Comparison of ENCODE assay signal across 19 cellular contexts in genomic region chr15:101466188-101466587, GRCh38. TPM values are rescaled to one million over a fixed set of nuclear protein-coding genes. Genes with fewer than 3 reads are reported as not detected.
DNase-seq lines count a peak whose midpoint lies in the region; ATAC-seq and TF ChIP-seq lines count a peak whose summit lies in the region.
"Had no signal": no experiment of that assay in that cellular context is flagged by ENCODE, and none has a peak within 500 bp of the region (broad histone marks: within the 10 kb centered on the region; RNA-seq: fewer than 3 reads in every experiment).

No MANE protein-coding gene starts in this region.

- H3K4me3 ChIP-seq in HEK293 (ENCODE audit: low read depth, low read length) (no peak overlapping the region), endodermal cell (ENCODE audit: low read length) (no peak overlapping the region)
- H3K4me3 ChIP-seq: BLaER1, GM23248 had no signal

- POLR2A ChIA-PET in activated CD8-positive, alpha-beta T cell treated with anti-CD3 and anti-CD28 coated beads for 36 hours (lab: Charles Lee), result no interaction called here
- POLR2A ChIA-PET in activated CD8-positive, alpha-beta T cell treated with anti-CD3 and anti-CD28 coated beads, Interleukin-2, amount 10 ng/mL, durations not matched to agents 7 days and 5 days (lab: Charles Lee), result no interaction called here
- POLR2A ChIA-PET in HEK293 (lab: Yijun Ruan, JAX), result no interaction called here

- CTCF ChIA-PET in activated CD8-positive, alpha-beta T cell treated with anti-CD3 and anti-CD28 coated beads for 36 hours (lab: Charles Lee), result no interaction called here
- CTCF ChIA-PET in activated CD8-positive, alpha-beta T cell treated with anti-CD3 and anti-CD28 coated beads, Interleukin-2, amount 10 ng/mL, durations not matched to agents 7 days and 5 days (lab: Charles Lee), result no interaction called here
- CTCF ChIA-PET in HEK293 (lab: Yijun Ruan, JAX), result interaction anchor here (1.1 kb wide), 1 partner anchor 112 kb away, joined by 3 read pairs; no protein-coding TSS in a partner anchor

- H3K27me3 Mint-ChIP-seq in activated CD8-positive, alpha-beta T cell treated with anti-CD3 and anti-CD28 coated beads for 36 hours, result peaks cover 17% of the 10 kb centered on the region
- peaks cover 9% of the 10 kb centered on the region for H3K27me3 Mint-ChIP-seq in activated CD8-positive, alpha-beta T cell treated with anti-CD3 and anti-CD28 coated beads, Interleukin-2, amount 10 ng/mL, durations not matched to agents 7 days and 5 days (ENCODE audit: low read depth)
- peaks cover 9% of the 10 kb centered on the region for H3K27me3 Mint-ChIP-seq in endodermal cell (ENCODE audit: insufficient read depth)

- peaks cover 6% of the 10 kb centered on the region for H3K4me1 Mint-ChIP-seq in activated CD8-positive, alpha-beta T cell treated with anti-CD3 and anti-CD28 coated beads for 36 hours (ENCODE audit: low read depth)
- peaks cover 5% of the 10 kb centered on the region for H3K4me1 Mint-ChIP-seq in activated CD8-positive, alpha-beta T cell treated with anti-CD3 and anti-CD28 coated beads, Interleukin-2, amount 10 ng/mL, durations not matched to agents 7 days and 5 days (ENCODE audit: low read depth)
- peaks cover 14% of the 10 kb centered on the region for H3K4me1 Mint-ChIP-seq in endodermal cell
- H3K4me1 Mint-ChIP-seq in stimulated activated effector memory CD8-positive, alpha-beta T cell treated with anti-CD3 and anti-CD28 coated beads, Interleukin-12 subunit alpha, Interleukin-12 subunit beta, amount 100 ng/mL, for 72 hours, result peaks cover 3% of the 10 kb centered on the region
- H3K4me1 Mint-ChIP-seq: CD14-positive monocyte, IgD-negative memory B cell had no signal

- intact Hi-C loops in activated CD8-positive, alpha-beta T cell treated with anti-CD3 and anti-CD28 coated beads for 36 hours (cut with micrococcal nuclease), result loop anchor here (10.0 kb wide), 1 partner anchor 61 kb away; no protein-coding TSS in a partner anchor
- intact Hi-C loops in cardiac septum (cut with DNase I), result no loop called here

- peak; percentile 34 for ATAC-seq in activated CD8-positive, alpha-beta T cell treated with anti-CD3 and anti-CD28 coated beads for 36 hours
- no peak for ATAC-seq in activated CD8-positive, alpha-beta T cell treated with anti-CD3 and anti-CD28 coated beads, Interleukin-2, amount 10 ng/mL, durations not matched to agents 7 days and 5 days
- ATAC-seq in stimulated activated effector memory CD8-positive, alpha-beta T cell treated with anti-CD3 and anti-CD28 coated beads, Interleukin-12 subunit alpha, Interleukin-12 subunit beta, amount 100 ng/mL, for 72 hours, result peak; percentile 36

- no peak overlapping the region for H3K27ac ChIP-seq in HEK293 (ENCODE audit: extremely low read depth, low read depth, low read length)
- H3K27ac ChIP-seq in endodermal cell (ENCODE audit: low read depth, low read length), result no peak overlapping the region
- H3K27ac ChIP-seq: BLaER1, GM23248, HL-60 had no signal

- no peak for TF ChIP-seq CTCF in activated CD8-positive, alpha-beta T cell treated with anti-CD3 and anti-CD28 coated beads for 36 hours (IDR thresholded peaks at IDR 0.05)
- no peak for TF ChIP-seq CTCF in HEK293 (tag by site-specific recombination; IDR thresholded peaks at IDR 0.05)
- TF ChIP-seq CTCF in endodermal cell (conservative IDR thresholded peaks at IDR 0.05), result no peak

- no peak overlapping the region for H3K4me3 Mint-ChIP-seq in activated CD8-positive, alpha-beta T cell treated with anti-CD3 and anti-CD28 coated beads for 36 hours
- H3K4me3 Mint-ChIP-seq in activated CD8-positive, alpha-beta T cell treated with anti-CD3 and anti-CD28 coated beads, Interleukin-2, amount 10 ng/mL, durations not matched to agents 7 days and 5 days, result no peak overlapping the region
- no peak overlapping the region for H3K4me3 Mint-ChIP-seq in endodermal cell
- H3K4me3 Mint-ChIP-seq in stimulated activated effector memory CD8-positive, alpha-beta T cell treated with anti-CD3 and anti-CD28 coated beads, Interleukin-12 subunit alpha, Interleukin-12 subunit beta, amount 100 ng/mL, for 72 hours, result no peak overlapping the region
- H3K4me3 Mint-ChIP-seq: CD14-positive monocyte; CD4-positive, alpha-beta memory T cell; HFFc6; IgD-negative memory B cell had no signal

- no peaks in the 10 kb centered on the region for H3K27me3 ChIP-seq in endodermal cell (ENCODE audit: control insufficient read depth, insufficient read depth, low read length, poor library complexity, severe bottlenecking)
- H3K27me3 ChIP-seq: BLaER1 had no signal

- H3K9me3 ChIP-seq in HEK293 (ENCODE audit: control insufficient read depth, insufficient read depth, low read depth, low read length) (no peaks in the 10 kb centered on the region), endodermal cell (ENCODE audit: control insufficient read depth, low read length) (no peaks in the 10 kb centered on the region)

- H3K36me3 Mint-ChIP-seq in activated CD8-positive, alpha-beta T cell treated with anti-CD3 and anti-CD28 coated beads for 36 hours (ENCODE audit: low read depth), result no peaks in the 10 kb centered on the region
- no peaks in the 10 kb centered on the region for H3K36me3 Mint-ChIP-seq in activated CD8-positive, alpha-beta T cell treated with anti-CD3 and anti-CD28 coated beads, Interleukin-2, amount 10 ng/mL, durations not matched to agents 7 days and 5 days (ENCODE audit: low read depth)
- no peaks in the 10 kb centered on the region for H3K36me3 Mint-ChIP-seq in endodermal cell (ENCODE audit: low read depth)
- no peaks in the 10 kb centered on the region for H3K36me3 Mint-ChIP-seq in stimulated activated effector memory CD8-positive, alpha-beta T cell treated with anti-CD3 and anti-CD28 coated beads, Interleukin-12 subunit alpha, Interleukin-12 subunit beta, amount 100 ng/mL, for 72 hours
- H3K36me3 Mint-ChIP-seq: CD14-positive monocyte; CD4-positive, alpha-beta memory T cell; IgD-negative memory B cell had no signal

- H3K9me3 Mint-ChIP-seq in activated CD8-positive, alpha-beta T cell treated with anti-CD3 and anti-CD28 coated beads for 36 hours, result peaks cover 7% of the 10 kb centered on the region
- no peaks in the 10 kb centered on the region for H3K9me3 Mint-ChIP-seq in activated CD8-positive, alpha-beta T cell treated with anti-CD3 and anti-CD28 coated beads, Interleukin-2, amount 10 ng/mL, durations not matched to agents 7 days and 5 days (ENCODE audit: insufficient read depth)
- peaks cover 6% of the 10 kb centered on the region for H3K9me3 Mint-ChIP-seq in endodermal cell
- H3K9me3 Mint-ChIP-seq in stimulated activated effector memory CD8-positive, alpha-beta T cell treated with anti-CD3 and anti-CD28 coated beads, Interleukin-12 subunit alpha, Interleukin-12 subunit beta, amount 100 ng/mL, for 72 hours, result peaks cover 7% of the 10 kb centered on the region
- H3K9me3 Mint-ChIP-seq: HFFc6 had no signal

- in situ Hi-C loops in G401 (cut with HindIII; ENCODE audit: low sequenced_read_pairs), result no loop called here

- H3K4me1 ChIP-seq in HEK293 (ENCODE audit: control insufficient read depth, insufficient read depth, low read length) (peaks cover 5% of the 10 kb centered on the region; the same call in 1 of the 2 replicates), endodermal cell (ENCODE audit: control insufficient read depth, insufficient read depth, low read length) (no peaks in the 10 kb centered on the region)

- H3K36me3 ChIP-seq in HEK293 (ENCODE audit: control insufficient read depth in 2 of 2, insufficient read depth in 1 of 2, low read length in 2 of 2) (no peaks in the 10 kb centered on the region), endodermal cell (ENCODE audit: control insufficient read depth, insufficient read depth, low read length) (no peaks in the 10 kb centered on the region)
- H3K36me3 ChIP-seq: BLaER1 had no signal

- WGBS in endodermal cell (ENCODE audit: insufficient coverage in 1 of 2, insufficient read length in 1 of 2), 2 experiments, result 96 to 99% methylated on average over 9 of the region's 9 CpGs

- no peak overlapping the region for H3K27ac Mint-ChIP-seq in activated CD8-positive, alpha-beta T cell treated with anti-CD3 and anti-CD28 coated beads for 36 hours
- H3K27ac Mint-ChIP-seq in activated CD8-positive, alpha-beta T cell treated with anti-CD3 and anti-CD28 coated beads, Interleukin-2, amount 10 ng/mL, durations not matched to agents 7 days and 5 days, result no peak overlapping the region
- no peak overlapping the region for H3K27ac Mint-ChIP-seq in endodermal cell
- H3K27ac Mint-ChIP-seq in stimulated activated effector memory CD8-positive, alpha-beta T cell treated with anti-CD3 and anti-CD28 coated beads, Interleukin-12 subunit alpha, Interleukin-12 subunit beta, amount 100 ng/mL, for 72 hours, result no peak overlapping the region
- H3K27ac Mint-ChIP-seq: CD14-positive monocyte; CD4-positive, alpha-beta memory T cell; HFFc6; IgD-negative memory B cell had no signal

- DNase-seq in activated CD8-positive, alpha-beta T cell treated with anti-CD3 and anti-CD28 coated beads for 36 hours, result peak; percentile 27
- DNase-seq in activated CD8-positive, alpha-beta T cell treated with anti-CD3 and anti-CD28 coated beads, Interleukin-2, amount 10 ng/mL, durations not matched to agents 7 days and 5 days, result no peak
- DNase-seq in endodermal cell (peak; percentile 5), cardiac septum (ENCODE audit: low spot score) (no peak), G401 (ENCODE audit: low spot score) (no peak)
- no peak for DNase-seq in stimulated activated effector memory CD8-positive, alpha-beta T cell treated with anti-CD3 and anti-CD28 coated beads, Interleukin-12 subunit alpha, Interleukin-12 subunit beta, amount 100 ng/mL, for 72 hours (ENCODE audit: low spot score in 2 of 2)
- DNase-seq: 8988T; CD4-positive, alpha-beta memory T cell; DMS153; DND-41; EL; GM23248; HCEC 1CT; HFFc6 had no signal

- no peak overlapping the region for H3K9ac ChIP-seq in endodermal cell (ENCODE audit: extremely low read depth, low read length, poor library complexity, severe bottlenecking)
- H3K9ac ChIP-seq: BLaER1, GM23248 had no signal

TF ChIP-seq in HEK293, 187 proteins besides CTCF, POLR2A, EP300 and RAD21 (continues in another document):
- no peak for TF ChIP-seq ZNF211 (tag by site-specific recombination; IDR thresholded peaks at IDR 0.05; ENCODE audit: low read depth)
- no peak for TF ChIP-seq ZNF560 (tag by site-specific recombination; IDR thresholded peaks at IDR 0.05; ENCODE audit: borderline replicate concordance)

RNA-seq across cellular contexts. Expression of gene PCSK6, which starts 23.3 kb away (rescaled TPM):
- 1 to 10 TPM; 2.7 to 3.0 TPM for total RNA-seq in activated CD8-positive, alpha-beta T cell treated with anti-CD3 and anti-CD28 coated beads for 36 hours
- under 1 TPM; 0.68 to 0.76 TPM for total RNA-seq in activated CD8-positive, alpha-beta T cell treated with anti-CD3 and anti-CD28 coated beads, Interleukin-2, amount 10 ng/mL, durations not matched to agents 7 days and 5 days
- total RNA-seq in endodermal cell (1 to 10 TPM; 6.6 to 9.8 TPM), cardiac septum (10.6 TPM)
- polyA plus RNA-seq in endodermal cell (2013, experiment 1 of 2), result 4.2 TPM
- 4.7 TPM for polyA plus RNA-seq in endodermal cell (2013, experiment 2 of 2)
- 0.06 and 0.37 TPM in 2 replicates for total RNA-seq in G401 (2014; rRNA removed; shearing (Covaris generic))
- total RNA-seq: GM23248, HFFc6 had no signal

Comparison
In these comparisons a context has a peak if more than half of its experiments do, and no peak if none do; other contexts are left out.
1. DNase-seq: peak in activated CD8-positive, alpha-beta T cell treated with anti-CD3 and anti-CD28 coated beads for 36 hours (single experiment) and endodermal cell (single experiment); none in activated CD8-positive, alpha-beta T cell treated with anti-CD3 and anti-CD28 coated beads, Interleukin-2, amount 10 ng/mL, durations not matched to agents 7 days and 5 days (single experiment), stimulated activated effector memory CD8-positive, alpha-beta T cell treated with anti-CD3 and anti-CD28 coated beads, Interleukin-12 subunit alpha, Interleukin-12 subunit beta, amount 100 ng/mL, for 72 hours (0 of 2), cardiac septum (single experiment) and G401 (single experiment).